Comparison of ENCODE assay signal across 2 cellular contexts in the genomic region with DNA sequence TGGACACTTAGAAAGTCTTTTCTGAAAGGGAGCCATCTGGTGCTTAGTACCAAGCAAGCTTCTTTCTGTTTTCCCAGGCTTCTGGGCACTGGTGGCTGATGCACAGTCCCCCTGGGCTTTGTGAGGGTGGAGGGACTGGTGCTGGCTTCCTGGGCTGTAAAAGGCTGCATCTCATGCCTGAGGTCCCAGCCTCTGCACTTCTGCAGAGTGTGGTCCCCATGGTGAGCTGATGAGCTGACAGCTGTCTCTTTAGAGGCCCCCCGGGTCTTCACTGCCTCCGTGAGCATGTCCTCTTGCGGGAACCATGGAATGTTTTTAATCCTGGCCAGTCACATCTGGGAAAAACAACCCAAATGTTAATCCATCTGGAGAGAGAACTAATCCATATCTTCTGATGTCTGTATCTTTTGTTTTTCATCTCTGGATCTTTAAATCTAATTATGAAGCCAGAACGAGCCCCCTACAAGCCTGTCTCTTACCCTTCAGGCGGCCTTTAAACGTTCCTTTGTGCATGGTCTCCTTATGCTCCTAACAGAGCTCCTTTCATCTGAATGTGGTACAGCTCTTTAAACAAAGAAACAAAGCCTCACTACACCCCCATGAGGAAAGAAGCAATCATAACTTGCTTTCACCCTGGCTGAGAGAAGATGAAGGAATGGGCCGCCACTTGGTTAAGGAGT.
TF ChIP-seq lines count a peak whose summit lies in the region.

No MANE protein-coding gene starts in this region.

TF ChIP-seq in GM23338, 12 proteins besides CTCF, POLR2A, EP300 and RAD21:
- no peak for TF ChIP-seq ZNF331 (CRISPR knock-in tag; IDR thresholded peaks at IDR 0.05; ENCODE audit: low read depth)
- TF ChIP-seq, protein P1, sequence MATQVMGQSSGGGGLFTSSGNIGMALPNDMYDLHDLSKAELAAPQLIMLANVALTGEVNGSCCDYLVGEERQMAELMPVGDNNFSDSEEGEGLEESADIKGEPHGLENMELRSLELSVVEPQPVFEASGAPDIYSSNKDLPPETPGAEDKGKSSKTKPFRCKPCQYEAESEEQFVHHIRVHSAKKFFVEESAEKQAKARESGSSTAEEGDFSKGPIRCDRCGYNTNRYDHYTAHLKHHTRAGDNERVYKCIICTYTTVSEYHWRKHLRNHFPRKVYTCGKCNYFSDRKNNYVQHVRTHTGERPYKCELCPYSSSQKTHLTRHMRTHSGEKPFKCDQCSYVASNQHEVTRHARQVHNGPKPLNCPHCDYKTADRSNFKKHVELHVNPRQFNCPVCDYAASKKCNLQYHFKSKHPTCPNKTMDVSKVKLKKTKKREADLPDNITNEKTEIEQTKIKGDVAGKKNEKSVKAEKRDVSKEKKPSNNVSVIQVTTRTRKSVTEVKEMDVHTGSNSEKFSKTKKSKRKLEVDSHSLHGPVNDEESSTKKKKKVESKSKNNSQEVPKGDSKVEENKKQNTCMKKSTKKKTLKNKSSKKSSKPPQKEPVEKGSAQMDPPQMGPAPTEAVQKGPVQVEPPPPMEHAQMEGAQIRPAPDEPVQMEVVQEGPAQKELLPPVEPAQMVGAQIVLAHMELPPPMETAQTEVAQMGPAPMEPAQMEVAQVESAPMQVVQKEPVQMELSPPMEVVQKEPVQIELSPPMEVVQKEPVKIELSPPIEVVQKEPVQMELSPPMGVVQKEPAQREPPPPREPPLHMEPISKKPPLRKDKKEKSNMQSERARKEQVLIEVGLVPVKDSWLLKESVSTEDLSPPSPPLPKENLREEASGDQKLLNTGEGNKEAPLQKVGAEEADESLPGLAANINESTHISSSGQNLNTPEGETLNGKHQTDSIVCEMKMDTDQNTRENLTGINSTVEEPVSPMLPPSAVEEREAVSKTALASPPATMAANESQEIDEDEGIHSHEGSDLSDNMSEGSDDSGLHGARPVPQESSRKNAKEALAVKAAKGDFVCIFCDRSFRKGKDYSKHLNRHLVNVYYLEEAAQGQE (IDR thresholded peaks at IDR 0.05; ENCODE audit: unreplicated experiment) = no peak
- no peak for TF ChIP-seq ZNF114 (CRISPR knock-in tag; IDR thresholded peaks at IDR 0.05)

TF ChIP-seq in H1, 55 proteins besides CTCF, POLR2A, EP300 and RAD21:
- TF ChIP-seq, protein P2, sequence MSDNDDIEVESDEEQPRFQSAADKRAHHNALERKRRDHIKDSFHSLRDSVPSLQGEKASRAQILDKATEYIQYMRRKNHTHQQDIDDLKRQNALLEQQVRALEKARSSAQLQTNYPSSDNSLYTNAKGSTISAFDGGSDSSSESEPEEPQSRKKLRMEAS (IDR thresholded peaks at IDR 0.05) = no peak
- TF ChIP-seq KDM1A (IDR thresholded peaks at IDR 0.05; ENCODE audit: borderline replicate concordance, low read length) (no peak), ASH2L (IDR thresholded peaks at IDR 0.05; ENCODE audit: low read length) (no peak), SAP30 (IDR thresholded peaks at IDR 0.05; ENCODE audit: insufficient read depth, insufficient replicate concordance, low read length) (no peak), BRCA1 (IDR thresholded peaks at IDR 0.05; ENCODE audit: low read depth, low read length) (no peak), HDAC6 (IDR thresholded peaks at IDR 0.05; ENCODE audit: low read depth, low read length) (no peak), NANOG (IDR thresholded peaks at IDR 0.05; ENCODE audit: insufficient read depth, low read depth, low read length, poor library complexity, severe bottlenecking) (no peak), BCL11A (IDR thresholded peaks at IDR 0.05; ENCODE audit: low read depth in 2 of 2, low read length in 2 of 2) (no peak), TBP (IDR thresholded peaks at IDR 0.05; ENCODE audit: low read depth, low read length) (no peak), PHF8 (conservative IDR thresholded peaks at IDR 0.05; ENCODE audit: low read depth, low read length) (no peak), TAF7 (optimal IDR thresholded peaks at IDR 0.05; ENCODE audit: borderline replicate concordance, low read depth, low read length) (no peak), CREB1 (IDR thresholded peaks at IDR 0.05) (no peak), CHD2 (IDR thresholded peaks at IDR 0.05; ENCODE audit: low read length) (no peak), SUZ12 (IDR thresholded peaks at IDR 0.05; ENCODE audit: low read length) (no peak), CBX8 (IDR thresholded peaks at IDR 0.05; ENCODE audit: borderline replicate concordance, low read depth, low read length) (no peak), TAF1 (IDR thresholded peaks at IDR 0.05; ENCODE audit: low read depth, low read length) (no peak), RFX5 (IDR thresholded peaks at IDR 0.05; ENCODE audit: borderline replicate concordance, low read depth, low read length) (no peak), JUND (IDR thresholded peaks at IDR 0.05; ENCODE audit: low read length) (no peak), TCF12 (IDR thresholded peaks at IDR 0.05; ENCODE audit: low read depth, low read length) (no peak)
- TF ChIP-seq, protein P3, sequence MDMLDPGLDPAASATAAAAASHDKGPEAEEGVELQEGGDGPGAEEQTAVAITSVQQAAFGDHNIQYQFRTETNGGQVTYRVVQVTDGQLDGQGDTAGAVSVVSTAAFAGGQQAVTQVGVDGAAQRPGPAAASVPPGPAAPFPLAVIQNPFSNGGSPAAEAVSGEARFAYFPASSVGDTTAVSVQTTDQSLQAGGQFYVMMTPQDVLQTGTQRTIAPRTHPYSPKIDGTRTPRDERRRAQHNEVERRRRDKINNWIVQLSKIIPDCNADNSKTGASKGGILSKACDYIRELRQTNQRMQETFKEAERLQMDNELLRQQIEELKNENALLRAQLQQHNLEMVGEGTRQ (IDR thresholded peaks at IDR 0.05; ENCODE audit: low read length) = no peak
